In genomic region chr7:151472644-151473380, GRCh38 we compare ENCODE assay signal across 9 cellular contexts. TPM values are rescaled to one million over a fixed set of nuclear protein-coding genes. Genes with fewer than 3 reads are reported as not detected.
DNase-seq lines count a peak whose midpoint lies in the region; ATAC-seq and TF ChIP-seq lines count a peak whose summit lies in the region.
"Had no signal": no experiment of that assay in that cellular context is flagged by ENCODE, and none has a peak within 500 bp of the region (broad histone marks: within the 10 kb centered on the region; RNA-seq: fewer than 3 reads in every experiment).

No MANE protein-coding gene starts in this region.

- peak overlapping the region; percentile 80 to 99 (median 83) for H3K27ac Mint-ChIP-seq in H9
- peak overlapping the region; percentile 98 for H3K27ac Mint-ChIP-seq in memory B cell

- H3K4me2 ChIP-seq in H9 (ENCODE audit: insufficient read depth, insufficient read length, low read length) (peak overlapping the region; percentile 18), OCI-LY3 (ENCODE audit: low read length) (peak overlapping the region; percentile 65)

- H4K5ac ChIP-seq in H9 (ENCODE audit: insufficient read length, low read depth, low read length), result no peak overlapping the region

- H3K36me3 Mint-ChIP-seq in H9 (ENCODE audit: insufficient read depth in 1 of 3, low read depth in 3 of 3) (peaks cover 28 to 66% (median 60%) of the 10 kb centered on the region in 3 experiments), memory B cell (peaks cover 35% of the 10 kb centered on the region)

- no peak overlapping the region for H2BK120ac ChIP-seq in H9 (ENCODE audit: low read depth, low read length, poor library complexity, severe bottlenecking)

- no peak overlapping the region for H2BK20ac ChIP-seq in H9 (ENCODE audit: low read depth, low read length, poor library complexity, severe bottlenecking)

- peak; percentile 24; the same call in 1 of the 3 replicates for TF ChIP-seq CTCF in H9 (conservative IDR thresholded peaks at IDR 0.05)
- no peak for TF ChIP-seq CTCF in OCI-LY3 (IDR thresholded peaks at IDR 0.05; ENCODE audit: low read depth, low read length)

- no peaks in the 10 kb centered on the region for H3K23me2 ChIP-seq in H9 (ENCODE audit: insufficient read length, low read depth, low read length, poor library complexity, severe bottlenecking)

- no peak overlapping the region for H3K18ac ChIP-seq in H9 (ENCODE audit: insufficient read length, low read depth, low read length)

- H3K4me1 Mint-ChIP-seq in H9 (peaks cover 73 to 81% of the 10 kb centered on the region in 2 experiments), memory B cell (peaks cover 24% of the 10 kb centered on the region)

- peaks cover 9% of the 10 kb centered on the region for H3K79me1 ChIP-seq in H9 (ENCODE audit: insufficient read depth, low read depth, low read length, poor library complexity, severe bottlenecking)

- H2AK5ac ChIP-seq in H9 (ENCODE audit: insufficient read length, low read length), result no peak overlapping the region

- no peak overlapping the region for H3K23ac ChIP-seq in H9 (ENCODE audit: insufficient read length, low read depth, low read length)

- H3K9ac ChIP-seq in H9 (ENCODE audit: extremely low read depth, insufficient read length, low read length), result no peak overlapping the region
- no peak overlapping the region for H3K9ac ChIP-seq in OCI-LY3 (ENCODE audit: low read length)
- H3K9ac ChIP-seq: GM23248 had no signal

- peaks cover 17% of the 10 kb centered on the region for H3K4me1 ChIP-seq in H9 (ENCODE audit: insufficient read depth, low read length)
- peaks cover 35% of the 10 kb centered on the region for H3K4me1 ChIP-seq in OCI-LY3 (ENCODE audit: low read length)

- no peak overlapping the region for H2BK15ac ChIP-seq in H9 (ENCODE audit: low read depth, low read length)

- no peak for DNase-seq in H9
- peak; percentile 36 to 45 for DNase-seq in memory B cell (ENCODE audit: low spot score in 2 of 2)
- no peak for DNase-seq in putamen (ENCODE audit: low spot score)
- no peak for DNase-seq in sciatic nerve (ENCODE audit: low spot score)
- DNase-seq in midbrain (lab: John Stamatoyannopoulos, UW), result no peak
- no peak for DNase-seq in HuH-7.5 (ENCODE audit: low spot score)
- DNase-seq: GM23248 had no signal

- no peak overlapping the region for H3K56ac ChIP-seq in H9 (ENCODE audit: insufficient read length, low read depth, low read length)

- H2AFZ ChIP-seq in H9 (ENCODE audit: low read length), result no peak overlapping the region
- H2AFZ ChIP-seq in OCI-LY3 (ENCODE audit: low read depth, low read length), result no peak overlapping the region
- H2AFZ ChIP-seq: GM23248 had no signal

- no peak overlapping the region for H4K91ac ChIP-seq in H9 (ENCODE audit: insufficient read length, low read depth, low read length)

- no peak overlapping the region for H3T11ph ChIP-seq in H9 (ENCODE audit: low read length)

- H3K4me3 Mint-ChIP-seq in H9 (no peak overlapping the region; a peak in 2 of 5 replicates), memory B cell (peak overlapping the region; percentile 74)

- no peak overlapping the region for H2BK5ac ChIP-seq in H9 (ENCODE audit: insufficient read length, low read length)

- peak overlapping the region; percentile 22 for H3K27ac ChIP-seq in H9 (ENCODE audit: insufficient read length, low read depth, low read length)
- no peak overlapping the region for H3K27ac ChIP-seq in OCI-LY3 (ENCODE audit: low read length)
- H3K27ac ChIP-seq: GM23248 had no signal

- H3K9me3 Mint-ChIP-seq in H9, result no peaks in the 10 kb centered on the region
- H3K9me3 Mint-ChIP-seq in memory B cell, result no peaks in the 10 kb centered on the region

- intact Hi-C loops in sciatic nerve (cut with DNase I), result no loop called here

- ATAC-seq in GM18519 (IDR thresholded peaks at IDR 0.05; ENCODE audit: low FRiP score, unreplicated experiment) (peak; percentile 37), memory B cell (ENCODE audit: low read depth) (peak; percentile 72), sciatic nerve (no peak)

- H2BK12ac ChIP-seq in H9 (ENCODE audit: insufficient read length, low read depth, low read length), result no peak overlapping the region

- H3K4me3 ChIP-seq in OCI-LY3 (ENCODE audit: low read length), result peak overlapping the region; percentile 40
- H3K4me3 ChIP-seq: GM23248 had no signal

- H3K27me3 ChIP-seq in H9 (ENCODE audit: insufficient read depth, low read length) (no peaks in the 10 kb centered on the region), OCI-LY3 (ENCODE audit: low read depth, low read length) (peaks cover 27% of the 10 kb centered on the region)

- H4K8ac ChIP-seq in H9 (replicated peaks; ENCODE audit: insufficient read length, low read depth, low read length), result no peak overlapping the region

- no peaks in the 10 kb centered on the region; the same call in 1 of the 2 replicates for H3K79me2 ChIP-seq in H9 (ENCODE audit: insufficient read depth, low read length)
- 0 out of 2 replicates have a peak, but pooled peaks cover 3% of the 10 kb centered on the region for H3K79me2 ChIP-seq in OCI-LY3 (ENCODE audit: low read length)

- H3K36me3 ChIP-seq in OCI-LY3 (replicated peaks; ENCODE audit: low read depth, low read length), result peaks cover 61% of the 10 kb centered on the region

- H3K9me3 ChIP-seq in H9 (ENCODE audit: control insufficient read depth, low read depth, low read length), result no peaks in the 10 kb centered on the region
- H3K9me3 ChIP-seq in OCI-LY3 (ENCODE audit: insufficient read depth, low read length), result peaks cover 9% of the 10 kb centered on the region; the same call in 1 of the 2 replicates

- no CpG with 5 or more reads among the region's 17 CpGs for WGBS in H9 (ENCODE audit: extremely low coverage, insufficient read length, low lambda C conversion rate)

- peaks cover 3% of the 10 kb centered on the region; the same call in 1 of the 2 replicates for H3K27me3 Mint-ChIP-seq in H9 (ENCODE audit: low read depth)
- no peaks in the 10 kb centered on the region for H3K27me3 Mint-ChIP-seq in memory B cell

- no peak overlapping the region; the same call in 1 of the 2 replicates for H3K14ac ChIP-seq in H9 (ENCODE audit: insufficient read depth, low read length)

- no peaks in the 10 kb centered on the region for H4K20me1 ChIP-seq in H9 (ENCODE audit: control insufficient read depth, insufficient read depth, insufficient read length)
- H4K20me1 ChIP-seq in OCI-LY3 (ENCODE audit: insufficient read depth, low read length), result peaks cover 98% of the 10 kb centered on the region

- no peak overlapping the region for H3K4ac ChIP-seq in H9 (ENCODE audit: low read depth, low read length)

RNA-seq across cellular contexts. Expression of gene CRYGN, which starts 32.9 kb away (rescaled TPM):
- total RNA-seq in H9 (2021), result 0.79 and 1.8 TPM in 2 replicates
- total RNA-seq in sciatic nerve, result 3.9 TPM
- total RNA-seq: GM23248 had no signal

RNA-seq across cellular contexts. Expression of gene RHEB, which starts 46.9 kb away (rescaled TPM):
- total RNA-seq in H9 (2021) (109 and 114 TPM in 2 replicates), sciatic nerve (113 TPM)

Comparison
In these comparisons a context has a peak if more than half of its experiments do, and no peak if none do; other contexts are left out.
1. DNase-seq: peak in memory B cell (2 of 2); none in H9 (single experiment), putamen (single experiment), sciatic nerve (single experiment), midbrain (single experiment) and HuH-7.5 (single experiment).